14 cellular contexts compared by ENCODE assay signal in the genomic region with DNA sequence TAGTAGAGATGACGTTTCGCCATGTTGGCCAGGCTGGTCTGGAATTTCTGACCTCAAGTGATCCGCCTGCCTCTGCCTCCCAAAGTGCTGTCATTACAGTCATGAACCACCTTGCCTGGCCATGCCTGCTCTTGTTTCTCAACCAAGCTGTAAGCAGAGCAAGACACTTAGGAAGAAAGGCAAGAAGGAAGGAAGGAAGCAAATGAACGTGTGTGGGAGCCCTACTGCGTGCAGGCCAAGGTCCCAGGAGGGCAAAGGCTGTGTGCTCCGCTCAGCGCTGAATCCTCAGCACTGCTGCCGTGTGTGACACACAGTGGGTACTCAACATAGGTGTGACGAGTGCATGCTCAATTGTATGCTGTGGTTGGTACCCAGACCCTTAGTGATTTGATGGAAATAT. TPM values are rescaled to one million over a fixed set of nuclear protein-coding genes. Genes with fewer than 3 reads are reported as not detected.
DNase-seq lines count a peak whose midpoint lies in the region; ATAC-seq and TF ChIP-seq lines count a peak whose summit lies in the region.
"Had no signal": no experiment of that assay in that cellular context is flagged by ENCODE, and none has a peak within 500 bp of the region (broad histone marks: within the 10 kb centered on the region; RNA-seq: fewer than 3 reads in every experiment).

No MANE protein-coding gene starts in this region.

- no peak overlapping the region for H4K91ac ChIP-seq in H9 (ENCODE audit: insufficient read length, low read depth, low read length)

- H3K27ac ChIP-seq in H9 (ENCODE audit: insufficient read length, low read depth, low read length) (no peak overlapping the region), RWPE1 (peak overlapping the region; percentile 56)
- H3K27ac ChIP-seq: C4-2B, KMS-11 had no signal

- no peak overlapping the region for H3K56ac ChIP-seq in H9 (ENCODE audit: insufficient read length, low read depth, low read length)

- no peak overlapping the region for H3K18ac ChIP-seq in H9 (ENCODE audit: insufficient read length, low read depth, low read length)

- DNase-seq in H9 (no peak), RWPE1 (ENCODE audit: low spot score) (no peak), memory B cell (ENCODE audit: low spot score in 2 of 2) (no peak), GDM1 (lab: John Stamatoyannopoulos, UW) (no peak), putamen (ENCODE audit: low spot score) (no peak)
- DNase-seq: ACHN; CD4-positive, alpha-beta memory T cell; DMS153; DMS79; GF-D8; HCEC 1CT had no signal

- H2BK15ac ChIP-seq in H9 (ENCODE audit: low read depth, low read length): no peak overlapping the region

- H3K14ac ChIP-seq in H9 (ENCODE audit: insufficient read depth, low read length): peak overlapping the region; percentile 41; the same call in 1 of the 2 replicates

- no peak for ATAC-seq in memory B cell (ENCODE audit: low read depth)
- ATAC-seq in GM19328 (IDR thresholded peaks at IDR 0.05; ENCODE audit: unreplicated experiment): no peak

- H3K79me2 ChIP-seq in H9 (ENCODE audit: insufficient read depth, low read length): no peaks in the 10 kb centered on the region

- no peak overlapping the region for H3K23ac ChIP-seq in H9 (ENCODE audit: insufficient read length, low read depth, low read length)

- no peak overlapping the region for H4K8ac ChIP-seq in H9 (replicated peaks; ENCODE audit: insufficient read length, low read depth, low read length)

- TF ChIP-seq CTCF in H9 (conservative IDR thresholded peaks at IDR 0.05) (no peak), RWPE1 (conservative IDR thresholded peaks at IDR 0.05; ENCODE audit: low read depth) (no peak)

- H3K23me2 ChIP-seq in H9 (ENCODE audit: insufficient read length, low read depth, low read length, poor library complexity, severe bottlenecking): no peaks in the 10 kb centered on the region

- H3K27ac Mint-ChIP-seq in H9 (no peak overlapping the region), memory B cell (peak overlapping the region; percentile 24)

- no peaks in the 10 kb centered on the region for H4K20me1 ChIP-seq in H9 (ENCODE audit: control insufficient read depth, insufficient read depth, insufficient read length)

- no peak overlapping the region for H4K5ac ChIP-seq in H9 (ENCODE audit: insufficient read length, low read depth, low read length)

- H3K9me3 ChIP-seq in H9 (ENCODE audit: control insufficient read depth, low read depth, low read length): no peaks in the 10 kb centered on the region

- H3K36me3 Mint-ChIP-seq in H9 (ENCODE audit: insufficient read depth in 1 of 3, low read depth in 3 of 3): peaks cover 0 to 7% (median 6%) of the 10 kb centered on the region in 3 experiments; a peak in 4 of 7 replicates
- peaks cover 3% of the 10 kb centered on the region for H3K36me3 Mint-ChIP-seq in memory B cell
- H3K36me3 Mint-ChIP-seq: CD4-positive, alpha-beta memory T cell had no signal

- no peaks in the 10 kb centered on the region for H3K9me3 Mint-ChIP-seq in H9
- H3K9me3 Mint-ChIP-seq in memory B cell: peaks cover 3% of the 10 kb centered on the region

- no peak overlapping the region for H2BK120ac ChIP-seq in H9 (ENCODE audit: low read depth, low read length, poor library complexity, severe bottlenecking)

- H2BK5ac ChIP-seq in H9 (ENCODE audit: insufficient read length, low read length): no peak overlapping the region

- H3K9ac ChIP-seq in H9 (ENCODE audit: extremely low read depth, insufficient read length, low read length): no peak overlapping the region
- H3K9ac ChIP-seq: KMS-11 had no signal

- WGBS in H9 (ENCODE audit: extremely low coverage, insufficient read length, low lambda C conversion rate): no CpG with 5 or more reads among the region's 9 CpGs

- no peaks in the 10 kb centered on the region for H3K4me1 ChIP-seq in H9 (ENCODE audit: insufficient read depth, low read length)

- H3K27me3 ChIP-seq in H9 (ENCODE audit: insufficient read depth, low read length): no peaks in the 10 kb centered on the region

- H3K27me3 Mint-ChIP-seq in H9 (ENCODE audit: low read depth) (no peaks in the 10 kb centered on the region), memory B cell (peaks cover 5% of the 10 kb centered on the region)

- H2AFZ ChIP-seq in H9 (ENCODE audit: low read length): no peak overlapping the region

- H2BK20ac ChIP-seq in H9 (ENCODE audit: low read depth, low read length, poor library complexity, severe bottlenecking): no peak overlapping the region

- no peaks in the 10 kb centered on the region for H3K79me1 ChIP-seq in H9 (ENCODE audit: insufficient read depth, low read depth, low read length, poor library complexity, severe bottlenecking)

- H3T11ph ChIP-seq in H9 (ENCODE audit: low read length): no peak overlapping the region

- POLR2A ChIA-PET in RWPE1 (lab: Yijun Ruan, JAX; ENCODE audit: low non-redundant PET): no interaction called here

- CTCF ChIA-PET in RWPE1 (lab: Yijun Ruan, JAX): no interaction called here

- H2BK12ac ChIP-seq in H9 (ENCODE audit: insufficient read length, low read depth, low read length): no peak overlapping the region

- no peak overlapping the region for H3K4ac ChIP-seq in H9 (ENCODE audit: low read depth, low read length)

- H3K4me1 Mint-ChIP-seq in H9 (peaks cover 6% of the 10 kb centered on the region in 2 experiments), memory B cell (peaks cover 3% of the 10 kb centered on the region)
- H3K4me1 Mint-ChIP-seq: CD4-positive, alpha-beta memory T cell had no signal

- H2AK5ac ChIP-seq in H9 (ENCODE audit: insufficient read length, low read length): no peak overlapping the region

- H3K4me2 ChIP-seq in H9 (ENCODE audit: insufficient read depth, insufficient read length, low read length): no peak overlapping the region
- H3K4me2 ChIP-seq: KMS-11 had no signal

- H3K4me3 Mint-ChIP-seq in H9 (no peak overlapping the region), memory B cell (no peak overlapping the region)
- H3K4me3 Mint-ChIP-seq: CD4-positive, alpha-beta memory T cell had no signal

RNA-seq across cellular contexts. Expression of a gene that starts 47.4 kb away (rescaled TPM):
- 30.9 and 31.2 TPM in 2 replicates for total RNA-seq in H9 (2021)
